In genomic region chr11:122979815-122980656, GRCh38 we compare ENCODE assay signal across 1 cellular context.
TF ChIP-seq lines count a peak whose summit lies in the region.

No MANE protein-coding gene starts in this region.

TF ChIP-seq in H1, 55 proteins besides CTCF, POLR2A, EP300 and RAD21 (continued from another document):
- TF ChIP-seq SUZ12 (IDR thresholded peaks at IDR 0.05; ENCODE audit: low read length), result peak; percentile 88
- peak; percentile 96 for TF ChIP-seq RNF2 (IDR thresholded peaks at IDR 0.05; ENCODE audit: borderline replicate concordance, low read depth, low read length, missing control alignments, poor library complexity, severe bottlenecking)
- TF ChIP-seq POLR2AphosphoS5 (IDR thresholded peaks at IDR 0.05; ENCODE audit: low read depth, low read length), result no peak
- no peak for TF ChIP-seq ASH2L (IDR thresholded peaks at IDR 0.05; ENCODE audit: low read length)
